In the genomic region with DNA sequence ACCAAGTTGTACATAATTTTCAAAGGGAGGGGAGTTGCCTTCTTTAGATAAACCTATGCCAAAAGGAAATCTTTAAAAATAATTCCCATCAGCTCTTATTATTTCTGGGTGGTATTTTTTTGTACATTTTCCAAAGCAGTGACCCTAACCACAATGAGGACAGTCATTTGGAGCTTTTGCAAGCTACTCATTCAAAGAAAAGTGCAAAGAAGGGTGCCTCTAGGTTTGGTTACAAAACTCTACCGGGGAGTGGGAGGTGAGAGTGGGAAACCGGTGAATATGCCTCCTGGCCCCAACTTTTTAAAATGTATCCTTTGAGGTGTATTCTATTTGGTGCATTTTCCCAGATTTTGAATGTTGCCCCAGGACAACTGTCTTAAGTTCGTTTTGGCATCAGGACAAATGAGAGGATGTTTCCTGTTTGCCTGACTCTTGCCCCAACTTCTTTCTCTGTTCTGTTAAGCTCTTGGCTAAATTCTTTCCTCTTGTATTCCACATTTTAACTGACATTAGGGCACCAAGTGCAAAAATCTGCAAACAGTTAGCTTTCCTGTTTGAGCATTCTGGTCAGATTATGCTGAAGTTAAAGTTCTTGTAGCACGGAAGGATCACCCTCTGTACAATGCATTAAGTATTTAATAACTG, we compare ENCODE assay signal across 18 cellular contexts.
DNase-seq lines count a peak whose midpoint lies in the region; ATAC-seq, FAIRE-seq and TF ChIP-seq lines count a peak whose summit lies in the region.
"Had no signal": no experiment of that assay in that cellular context is flagged by ENCODE, and none has a peak within 500 bp of the region (broad histone marks: within the 10 kb centered on the region; RNA-seq: fewer than 3 reads in every experiment).

No MANE protein-coding gene starts in this region.

- H3K27me3 ChIP-seq in adipocyte (replicated peaks; ENCODE audit: control insufficient read depth, insufficient read depth, low read length) = no peaks in the 10 kb centered on the region
- H3K27me3 ChIP-seq in uterus = no peaks in the 10 kb centered on the region

- no peaks in the 10 kb centered on the region for H3K27me3 Mint-ChIP-seq in activated CD8-positive, alpha-beta T cell treated with anti-CD3 and anti-CD28 coated beads for 36 hours
- H3K27me3 Mint-ChIP-seq: activated CD4-positive, alpha-beta T cell treated with anti-CD3 and anti-CD28 coated beads, Interleukin-2, amount 10 ng/mL, durations not matched to agents 7 days and 5 days had no signal

- peak; percentile 84 for FAIRE-seq in A549 (lab: Jason Lieb, UNC)
- FAIRE-seq: GM12891, H1 had no signal

- H3K4me1 Mint-ChIP-seq in activated CD8-positive, alpha-beta T cell treated with anti-CD3 and anti-CD28 coated beads for 36 hours (ENCODE audit: low read depth) = peaks cover 25% of the 10 kb centered on the region

- CTCF ChIA-PET in A549 (lab: Yijun Ruan, JAX) = interaction anchor here (1.1 to 1.7 kb wide), 8 partner anchors 10 to 897 kb away, joined by 3 to 7 read pairs (median 4); no protein-coding TSS in a partner anchor
- CTCF ChIA-PET in activated CD8-positive, alpha-beta T cell treated with anti-CD3 and anti-CD28 coated beads for 36 hours (lab: Charles Lee) = interaction anchor here (0.9 to 1.5 kb wide), 3 partner anchors 11 to 79 kb away, joined by 3 to 4 read pairs (median 3); no protein-coding TSS in a partner anchor

- H3K27ac ChIP-seq in A549 = peak overlapping the region; percentile 54 to 77
- H3K27ac ChIP-seq in uterus = peak overlapping the region in 1 of 2 donors; percentile 42

- H3K9me3 Mint-ChIP-seq in activated CD8-positive, alpha-beta T cell treated with anti-CD3 and anti-CD28 coated beads for 36 hours = no peaks in the 10 kb centered on the region
- H3K9me3 Mint-ChIP-seq: activated CD4-positive, alpha-beta T cell treated with anti-CD3 and anti-CD28 coated beads, Interleukin-2, amount 10 ng/mL, durations not matched to agents 7 days and 5 days; activated T-helper 2 cell treated with anti-CD3 and anti-CD28 coated beads, Interferon-gamma antibody, Interleukin-2, Interleukin-4, amounts not matched to agents 10 μg/mL and 5 μg/mL and 100 μg/mL, durations not matched to agents 14 hours and 24 hours and 36 hours; endodermal cell had no signal

- WGBS in A549 (ENCODE audit: missing lambda C conversion rate) = 75% methylated on average over 4 of the region's 4 CpGs

- H3K27ac Mint-ChIP-seq in activated CD8-positive, alpha-beta T cell treated with anti-CD3 and anti-CD28 coated beads for 36 hours = no peak overlapping the region
- H3K27ac Mint-ChIP-seq: activated CD4-positive, alpha-beta T cell treated with anti-CD3 and anti-CD28 coated beads, Interleukin-2, amount 10 ng/mL, durations not matched to agents 7 days and 5 days; activated T-helper 2 cell treated with anti-CD3 and anti-CD28 coated beads, Interferon-gamma antibody, Interleukin-2, Interleukin-4, amounts not matched to agents 10 μg/mL and 5 μg/mL and 100 μg/mL, durations not matched to agents 14 hours and 24 hours and 36 hours; endodermal cell had no signal

- POLR2A ChIA-PET in A549 (lab: Yijun Ruan, JAX) = interaction anchor here (1.3 to 1.5 kb wide), 3 partner anchors 79 to 80 kb away, joined by 4 to 5 read pairs (median 5); partner anchors contain the start of genes MKKS and SLX4IP
- POLR2A ChIA-PET in activated CD8-positive, alpha-beta T cell treated with anti-CD3 and anti-CD28 coated beads for 36 hours (lab: Charles Lee) = interaction anchor here (1.0 kb wide), 1 partner anchor 38 kb away, joined by 3 read pairs; no protein-coding TSS in a partner anchor

- no peak for TF ChIP-seq POLR2A in A549 (IDR thresholded peaks at IDR 0.05; ENCODE audit: low read length)
- TF ChIP-seq POLR2A in uterus (IDR thresholded peaks at IDR 0.05) = no peak

- no peaks in the 10 kb centered on the region for H3K36me3 ChIP-seq in adipocyte (ENCODE audit: control insufficient read depth, insufficient read depth, low read length, severe bottlenecking)
- no peaks in the 10 kb centered on the region for H3K36me3 ChIP-seq in uterus

- peak overlapping the region; percentile 26 for H3K4me2 ChIP-seq in A549

- no peaks in the 10 kb centered on the region for H3K9me3 ChIP-seq in A549
- H3K9me3 ChIP-seq in adipocyte (ENCODE audit: control insufficient read depth, low read length) = no peaks in the 10 kb centered on the region
- H3K9me3 ChIP-seq in uterus = no peaks in the 10 kb centered on the region

- ATAC-seq in A549 (no peak), HG02610 (IDR thresholded peaks at IDR 0.05; ENCODE audit: unreplicated experiment) (peak; percentile 31)
- ATAC-seq in activated CD8-positive, alpha-beta T cell treated with anti-CD3 and anti-CD28 coated beads for 36 hours = no peak

- H3K4me3 ChIP-seq in A549 (no peak overlapping the region), adipocyte (ENCODE audit: low read length) (peak overlapping the region; percentile 53), uterus (no peak overlapping the region)

- TF ChIP-seq RAD21 in A549 (conservative IDR thresholded peaks at IDR 0.05 in 1 of 2, IDR thresholded peaks at IDR 0.05 in 1 of 2) = no peak

- TF ChIP-seq CTCF in A549 (IDR thresholded peaks at IDR 0.05) (no peak), uterus (IDR thresholded peaks at IDR 0.05) (no peak)
- TF ChIP-seq CTCF in activated CD8-positive, alpha-beta T cell treated with anti-CD3 and anti-CD28 coated beads for 36 hours (IDR thresholded peaks at IDR 0.05) = no peak

- H3K4me1 ChIP-seq in A549 (peaks cover 48% of the 10 kb centered on the region), adipocyte (ENCODE audit: control insufficient read depth, insufficient read depth, low read length) (peaks cover 43% of the 10 kb centered on the region), uterus (no peaks in the 10 kb centered on the region)

- peak overlapping the region; percentile 69 for H3K9ac ChIP-seq in adipocyte (ENCODE audit: low read length)

- intact Hi-C loops in activated CD8-positive, alpha-beta T cell treated with anti-CD3 and anti-CD28 coated beads for 36 hours (cut with micrococcal nuclease) = no loop called here
- intact Hi-C loops in uterus (cut with DNase I; ENCODE audit: low total_unique reads) = no loop called here

- DNase-seq in A549 (ENCODE audit: low read depth in 1 of 2, low spot score in 1 of 2) (no peak), adipocyte (ENCODE audit: low read depth) (peak; percentile 65), foreskin melanocyte (peak; percentile 56), NCI-H1105 (lab: John Stamatoyannopoulos, UW) (no peak), NAMALWA (ENCODE audit: low spot score) (no peak), uterus (no peak)
- DNase-seq in activated CD8-positive, alpha-beta T cell treated with anti-CD3 and anti-CD28 coated beads for 36 hours = no peak
- DNase-seq: activated CD4-positive, alpha-beta T cell treated with anti-CD3 and anti-CD28 coated beads, Interleukin-2, amount 10 ng/mL, durations not matched to agents 7 days and 5 days; DMS153; endodermal cell; hippocampal formation; NCI-H1092; NCI-H446; nucleus accumbens had no signal

- peaks cover 3% of the 10 kb centered on the region for H3K36me3 Mint-ChIP-seq in activated CD8-positive, alpha-beta T cell treated with anti-CD3 and anti-CD28 coated beads for 36 hours (ENCODE audit: low read depth)

- TF ChIP-seq EP300 in A549 (IDR thresholded peaks at IDR 0.05) = no peak

- H3K4me3 Mint-ChIP-seq in activated CD8-positive, alpha-beta T cell treated with anti-CD3 and anti-CD28 coated beads for 36 hours = no peak overlapping the region
- H3K4me3 Mint-ChIP-seq: activated CD4-positive, alpha-beta T cell treated with anti-CD3 and anti-CD28 coated beads, Interleukin-2, amount 10 ng/mL, durations not matched to agents 7 days and 5 days; endodermal cell had no signal

TF ChIP-seq in A549, 52 proteins besides CTCF, POLR2A, EP300 and RAD21:
- no peak for TF ChIP-seq EHMT2 (IDR thresholded peaks at IDR 0.05; ENCODE audit: low read depth)
- TF ChIP-seq, protein P1, sequence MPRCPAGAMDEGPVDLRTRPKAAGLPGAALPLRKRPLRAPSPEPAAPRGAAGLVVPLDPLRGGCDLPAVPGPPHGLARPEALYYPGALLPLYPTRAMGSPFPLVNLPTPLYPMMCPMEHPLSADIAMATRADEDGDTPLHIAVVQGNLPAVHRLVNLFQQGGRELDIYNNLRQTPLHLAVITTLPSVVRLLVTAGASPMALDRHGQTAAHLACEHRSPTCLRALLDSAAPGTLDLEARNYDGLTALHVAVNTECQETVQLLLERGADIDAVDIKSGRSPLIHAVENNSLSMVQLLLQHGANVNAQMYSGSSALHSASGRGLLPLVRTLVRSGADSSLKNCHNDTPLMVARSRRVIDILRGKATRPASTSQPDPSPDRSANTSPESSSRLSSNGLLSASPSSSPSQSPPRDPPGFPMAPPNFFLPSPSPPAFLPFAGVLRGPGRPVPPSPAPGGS (IDR thresholded peaks at IDR 0.05) = no peak
- TF ChIP-seq, protein P2, sequence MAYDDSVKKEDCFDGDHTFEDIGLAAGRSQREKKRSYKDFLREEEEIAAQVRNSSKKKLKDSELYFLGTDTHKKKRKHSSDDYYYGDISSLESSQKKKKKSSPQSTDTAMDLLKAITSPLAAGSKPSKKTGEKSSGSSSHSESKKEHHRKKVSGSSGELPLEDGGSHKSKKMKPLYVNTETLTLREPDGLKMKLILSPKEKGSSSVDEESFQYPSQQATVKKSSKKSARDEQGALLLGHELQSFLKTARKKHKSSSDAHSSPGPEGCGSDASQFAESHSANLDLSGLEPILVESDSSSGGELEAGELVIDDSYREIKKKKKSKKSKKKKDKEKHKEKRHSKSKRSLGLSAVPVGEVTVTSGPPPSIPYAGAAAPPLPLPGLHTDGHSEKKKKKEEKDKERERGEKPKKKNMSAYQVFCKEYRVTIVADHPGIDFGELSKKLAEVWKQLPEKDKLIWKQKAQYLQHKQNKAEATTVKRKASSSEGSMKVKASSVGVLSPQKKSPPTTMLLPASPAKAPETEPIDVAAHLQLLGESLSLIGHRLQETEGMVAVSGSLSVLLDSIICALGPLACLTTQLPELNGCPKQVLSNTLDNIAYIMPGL (CRISPR knock-in tag; IDR thresholded peaks at IDR 0.05; ENCODE audit: borderline replicate concordance) = no peak
- TF ChIP-seq GATA3 (IDR thresholded peaks at IDR 0.05; ENCODE audit: borderline replicate concordance) = no peak
- no peak for TF ChIP-seq CHD2 (IDR thresholded peaks at IDR 0.05; ENCODE audit: low read length, partially characterized antibody)
- no peak for TF ChIP-seq BHLHE40 (IDR thresholded peaks at IDR 0.05; ENCODE audit: low read depth, low read length)
- TF ChIP-seq NFE2L2 (conservative IDR thresholded peaks at IDR 0.05; ENCODE audit: low read length) = no peak
- no peak for TF ChIP-seq HDAC2 (IDR thresholded peaks at IDR 0.05)
- TF ChIP-seq MYC (IDR thresholded peaks at IDR 0.05; ENCODE audit: borderline replicate concordance, low read length) = no peak
- TF ChIP-seq MAX (IDR thresholded peaks at IDR 0.05) = no peak
- TF ChIP-seq NR3C1 (IDR thresholded peaks at IDR 0.05) = no peak

Comparison
In these comparisons a context has a peak if more than half of its experiments do, and no peak if none do; other contexts are left out.
1. DNase-seq: peak in adipocyte (single experiment) and foreskin melanocyte (single experiment); none in A549 (0 of 2), NCI-H1105 (single experiment), activated CD8-positive, alpha-beta T cell treated with anti-CD3 and anti-CD28 coated beads for 36 hours (single experiment), NAMALWA (single experiment) and uterus (0 of 2).